ENCODE assay signal across 1 cellular context in the genomic region with DNA sequence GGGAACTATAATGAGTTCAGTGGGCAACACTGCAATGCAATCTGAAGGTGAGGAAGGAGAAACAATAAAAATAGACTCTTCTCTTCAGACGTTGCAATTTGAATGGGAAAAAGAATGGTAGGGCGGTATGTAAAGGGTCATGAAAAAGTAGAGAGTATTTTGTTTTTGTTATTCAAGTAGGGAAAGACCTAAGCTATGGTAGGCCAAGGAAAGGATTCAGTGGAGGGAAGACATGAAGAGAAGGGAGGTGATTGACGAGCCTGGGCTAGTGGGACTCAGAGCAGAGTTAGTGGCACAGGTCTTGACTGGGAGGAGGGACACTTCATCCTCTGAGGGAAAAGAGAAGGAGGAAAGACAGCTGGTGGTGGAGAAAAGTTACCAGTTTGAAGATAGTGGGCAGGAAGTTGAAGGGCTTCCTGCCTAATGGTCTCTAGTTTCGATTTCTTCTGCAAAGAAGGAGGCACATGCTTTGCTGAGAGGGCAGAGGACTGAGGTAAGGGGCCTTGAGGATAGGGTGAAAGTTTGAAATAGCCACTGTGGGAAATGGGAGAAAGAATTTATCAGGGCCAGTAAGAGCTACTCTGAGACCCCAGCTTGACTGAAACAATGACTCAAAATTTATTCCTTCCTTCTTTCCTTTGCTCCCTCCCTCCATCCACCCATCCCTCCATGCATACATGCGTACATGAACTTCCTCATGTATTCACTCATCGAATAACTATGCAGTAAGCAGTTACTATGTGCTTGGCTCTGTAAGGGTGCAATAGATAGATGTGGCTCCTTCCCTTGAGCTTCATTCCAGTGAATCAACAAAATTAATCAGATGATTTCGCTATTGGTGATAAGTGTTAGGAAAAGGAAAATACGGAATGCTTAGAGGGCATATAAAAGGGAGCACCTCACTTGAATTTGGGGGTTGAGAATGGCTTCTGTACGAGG.
A peak's percentile ranks its signal among the peaks of the same experiment; 100 is the strongest.
TF ChIP-seq lines count a peak whose summit lies in the region.

No MANE protein-coding gene starts in this region.

TF ChIP-seq in GM12878, 131 proteins besides CTCF, POLR2A, EP300 and RAD21 (continued from another document):
- TF ChIP-seq POLR2AphosphoS5 (IDR thresholded peaks at IDR 0.05; ENCODE audit: low read length) = peak; percentile 73
- peak; percentile 97 for TF ChIP-seq WRNIP1 (IDR thresholded peaks at IDR 0.05; ENCODE audit: borderline replicate concordance, low read depth, low read length)
- no peak for TF ChIP-seq SMC3 (IDR thresholded peaks at IDR 0.05; ENCODE audit: borderline replicate concordance, low read length)
- peak; percentile 45; the same call in 1 of the 2 replicates for TF ChIP-seq RB1 (IDR thresholded peaks at IDR 0.05; ENCODE audit: borderline replicate concordance)
TF ChIP-seq in GM12878: peak in this region for 26.
